2 cellular contexts compared by ENCODE assay signal in genomic region chr20:49669601-49670189, GRCh38.
TF ChIP-seq lines count a peak whose summit lies in the region.

No MANE protein-coding gene starts in this region.

TF ChIP-seq in liver, 16 proteins besides CTCF, POLR2A, EP300 and RAD21 (continued from another document):
- TF ChIP-seq ZBTB33 (IDR thresholded peaks at IDR 0.05) = no peak
- TF ChIP-seq FOXA1 (IDR thresholded peaks at IDR 0.05) = no peak
- TF ChIP-seq MAX (IDR thresholded peaks at IDR 0.05) = no peak
- no peak for TF ChIP-seq REST (IDR thresholded peaks at IDR 0.05)
- no peak for TF ChIP-seq GABPA (IDR thresholded peaks at IDR 0.05 in 1 of 2, conservative IDR thresholded peaks at IDR 0.05 in 1 of 2)
- no peak for TF ChIP-seq ATF3 (IDR thresholded peaks at IDR 0.05)
- TF ChIP-seq HNF4G (IDR thresholded peaks at IDR 0.05) = no peak
- TF ChIP-seq HNF4A (conservative IDR thresholded peaks at IDR 0.05) = no peak
- no peak for TF ChIP-seq JUND (IDR thresholded peaks at IDR 0.05)
- TF ChIP-seq FOXA2 (IDR thresholded peaks at IDR 0.05) = no peak
- no peak for TF ChIP-seq YY1 (IDR thresholded peaks at IDR 0.05)

TF ChIP-seq in HepG2, 621 proteins besides CTCF, POLR2A, EP300 and RAD21 (continued from another document):
- TF ChIP-seq TFE3 (CRISPR knock-in tag; IDR thresholded peaks at IDR 0.05) (no peak), ZNF780A (CRISPR knock-in tag; IDR thresholded peaks at IDR 0.05) (no peak), SCMH1 (CRISPR knock-in tag; IDR thresholded peaks at IDR 0.05; ENCODE audit: borderline replicate concordance) (no peak), ELF3 (CRISPR knock-in tag; IDR thresholded peaks at IDR 0.05) (no peak), ZNF180 (CRISPR knock-in tag; IDR thresholded peaks at IDR 0.05; ENCODE audit: borderline replicate concordance, low read depth) (no peak), YEATS4 (CRISPR knock-in tag; IDR thresholded peaks at IDR 0.05; ENCODE audit: borderline replicate concordance) (no peak), RARG (CRISPR knock-in tag; IDR thresholded peaks at IDR 0.05; ENCODE audit: low read depth) (no peak), SYNCRIP (IDR thresholded peaks at IDR 0.05; ENCODE audit: insufficient read depth, low read depth, low read length) (no peak), ZNF574 (CRISPR knock-in tag; IDR thresholded peaks at IDR 0.05) (no peak), ZNF572 (CRISPR knock-in tag; IDR thresholded peaks at IDR 0.05) (no peak)
